1 cellular context compared by ENCODE assay signal in the genomic region with DNA sequence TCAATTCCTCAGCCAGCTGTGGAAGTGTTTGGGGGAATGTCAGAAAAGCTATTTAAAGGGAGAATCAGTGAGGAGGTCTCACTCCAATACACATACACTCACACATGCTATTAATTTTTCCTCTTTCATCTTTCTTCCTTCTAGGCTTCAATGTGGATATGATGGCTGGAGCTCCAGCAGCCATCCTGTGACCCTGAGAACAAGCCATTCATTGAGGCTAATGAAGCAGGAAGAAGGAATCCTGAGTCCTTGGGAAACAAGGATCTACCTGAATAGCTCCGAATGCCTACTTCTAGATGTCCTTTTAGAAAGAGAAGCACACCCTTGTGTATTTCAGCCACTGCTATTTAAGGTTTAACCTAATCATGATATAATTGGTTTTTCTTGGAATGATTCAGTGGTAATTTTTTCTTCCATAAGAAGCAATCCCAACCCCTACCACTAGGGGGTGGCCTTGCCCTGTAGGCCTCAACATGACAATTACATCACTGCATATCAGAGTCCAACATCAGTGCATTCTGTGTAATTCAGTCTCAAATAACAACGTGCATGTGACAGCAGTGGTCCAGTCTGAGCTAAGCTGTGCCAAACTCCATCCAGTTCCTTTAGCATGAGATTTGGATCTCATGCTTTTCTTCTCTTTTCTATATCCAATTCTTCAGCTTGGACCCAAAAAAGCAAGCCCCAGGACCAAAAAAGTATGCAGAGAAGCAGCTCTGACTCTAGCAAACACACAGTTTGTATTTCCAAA.
TF ChIP-seq lines count a peak whose summit lies in the region.

No MANE protein-coding gene starts in this region.

TF ChIP-seq in K562, 482 proteins besides CTCF, POLR2A, EP300 and RAD21 (continued from another document):
- TF ChIP-seq ZNF445 (CRISPR knock-in tag; IDR thresholded peaks at IDR 0.05; ENCODE audit: low read depth) (no peak), HNRNPH1 (optimal IDR thresholded peaks at IDR 0.05; ENCODE audit: low read depth, low read length) (no peak), RFX7 (CRISPR knock-in tag; IDR thresholded peaks at IDR 0.05) (no peak), MTA2 (IDR thresholded peaks at IDR 0.05; ENCODE audit: low read depth) (no peak), ETS2 (tag; IDR thresholded peaks at IDR 0.05; ENCODE audit: borderline replicate concordance, poor library complexity, severe bottlenecking) (no peak)
